Comparison of ENCODE assay signal across 8 cellular contexts in the genomic region with DNA sequence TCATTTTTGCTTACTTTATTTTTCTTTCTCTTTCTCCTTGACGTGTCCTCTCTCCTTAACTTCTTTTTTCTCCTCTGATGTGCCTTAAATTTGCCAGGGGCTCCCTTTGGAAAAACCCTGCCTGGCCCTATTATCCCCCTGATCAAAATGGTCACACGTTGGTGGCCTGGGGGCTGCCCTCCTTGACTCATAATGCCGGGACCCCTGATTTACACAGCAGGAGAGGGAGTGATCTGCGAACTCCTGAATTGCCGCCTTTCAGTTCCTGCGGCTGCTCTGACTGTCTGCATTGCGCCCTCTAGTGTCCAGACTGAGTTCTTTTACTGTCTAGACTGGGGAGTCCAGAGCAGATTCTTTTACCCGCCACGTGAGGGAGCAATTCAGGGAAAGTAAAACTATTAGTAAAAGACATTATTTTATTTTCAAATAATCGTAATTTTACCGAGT. TPM values are rescaled to one million over a fixed set of nuclear protein-coding genes. Genes with fewer than 3 reads are reported as not detected.
DNase-seq lines count a peak whose midpoint lies in the region; ATAC-seq and TF ChIP-seq lines count a peak whose summit lies in the region.

No MANE protein-coding gene starts in this region.

- intact Hi-C loops in heart left ventricle (cut with DNase I) = loop anchor here in 1 of 10 donors (2.0 kb wide), 1 partner anchor 74 kb away; no protein-coding TSS in a partner anchor

- H3K4me1 ChIP-seq in heart left ventricle = peaks cover 0 to 31% (median 5%) of the 10 kb centered on the region in 12 donors

- H3K27me3 ChIP-seq in heart left ventricle = peaks cover 0 to 2% (median 0%) of the 10 kb centered on the region in 9 donors

- 3 to 5% (median 4%) methylated on average over 11 of the region's 11 CpGs for WGBS in heart left ventricle, 4 donors

- peak; percentile 83 for TF ChIP-seq CTCF in GM12874 (IDR thresholded peaks at IDR 0.05; ENCODE audit: insufficient read depth, low read depth, low read length)
- peak; percentile 90 to 100 (median 96) for TF ChIP-seq CTCF in heart left ventricle (IDR thresholded peaks at IDR 0.05)

- no peaks in the 10 kb centered on the region for H3K9me3 ChIP-seq in heart left ventricle

- peaks cover 52% of the 10 kb centered on the region for H3K4me1 Mint-ChIP-seq in activated naive CD8-positive, alpha-beta T cell treated with anti-CD3 and anti-CD28 coated beads, Interleukin-2, amount 10 ng/mL, durations not matched to agents 7 days and 5 days

- POLR2A ChIA-PET in activated naive CD8-positive, alpha-beta T cell treated with anti-CD3 and anti-CD28 coated beads, Interleukin-2, amount 10 ng/mL, durations not matched to agents 7 days and 5 days (lab: Charles Lee) = interaction anchor here (1.0 kb wide), 1 partner anchor 71 kb away, joined by 3 read pairs; no protein-coding TSS in a partner anchor

- H3K4me3 ChIP-seq in heart left ventricle = peak overlapping the region in 9 of 12 donors; percentile 11 to 48 (median 39)

- no peaks in the 10 kb centered on the region for H3K27me3 Mint-ChIP-seq in activated naive CD8-positive, alpha-beta T cell treated with anti-CD3 and anti-CD28 coated beads, Interleukin-2, amount 10 ng/mL, durations not matched to agents 7 days and 5 days

- DNase-seq in NCI-H1105 (lab: John Stamatoyannopoulos, UW) = peak; percentile 82
- DNase-seq in SKM-1 treated with dmso at 0.1 percent for 144 hours (lab: John Stamatoyannopoulos, UW; ENCODE audit: unreplicated experiment) = peak; percentile 68
- peak; percentile 57 for DNase-seq in activated naive CD8-positive, alpha-beta T cell treated with anti-CD3 and anti-CD28 coated beads, Interleukin-2, amount 10 ng/mL, durations not matched to agents 7 days and 5 days
- DNase-seq in heart left ventricle = peak in 4 of 5 donors; percentile 73 to 81 (median 78)
- peak; percentile 71 for DNase-seq in pulmonary artery endothelial cell (ENCODE audit: low read depth, low spot score)
- no peak for DNase-seq in mesenteric fat pad (ENCODE audit: low spot score)

- peaks cover 2% of the 10 kb centered on the region for H3K9me3 Mint-ChIP-seq in activated naive CD8-positive, alpha-beta T cell treated with anti-CD3 and anti-CD28 coated beads, Interleukin-2, amount 10 ng/mL, durations not matched to agents 7 days and 5 days

- H3K27ac ChIP-seq in heart left ventricle = peak overlapping the region in 3 of 12 donors; percentile 5 to 59 (median 16)

- ATAC-seq in HG02642 (IDR thresholded peaks at IDR 0.05; ENCODE audit: poor library complexity, unreplicated experiment) (peak; percentile 83), heart left ventricle (peak; percentile 77 to 96 (median 90))
- peak; percentile 71 for ATAC-seq in activated naive CD8-positive, alpha-beta T cell treated with anti-CD3 and anti-CD28 coated beads, Interleukin-2, amount 10 ng/mL, durations not matched to agents 7 days and 5 days (ENCODE audit: low read depth)

- TF ChIP-seq POLR2A in heart left ventricle (IDR thresholded peaks at IDR 0.05) = no peak

- H3K4me3 Mint-ChIP-seq in activated naive CD8-positive, alpha-beta T cell treated with anti-CD3 and anti-CD28 coated beads, Interleukin-2, amount 10 ng/mL, durations not matched to agents 7 days and 5 days = peak overlapping the region; percentile 82

- H3K36me3 ChIP-seq in heart left ventricle = no peaks in the 10 kb centered on the region

- H3K27ac Mint-ChIP-seq in activated naive CD8-positive, alpha-beta T cell treated with anti-CD3 and anti-CD28 coated beads, Interleukin-2, amount 10 ng/mL, durations not matched to agents 7 days and 5 days = peak overlapping the region; percentile 94

- peaks cover 7% of the 10 kb centered on the region for H3K36me3 Mint-ChIP-seq in activated naive CD8-positive, alpha-beta T cell treated with anti-CD3 and anti-CD28 coated beads, Interleukin-2, amount 10 ng/mL, durations not matched to agents 7 days and 5 days

RNA-seq across cellular contexts. Expression of gene GZMB, which starts 44.8 kb away (rescaled TPM):
- 100 to 1,000 TPM; 195 to 217 TPM for total RNA-seq in activated naive CD8-positive, alpha-beta T cell treated with anti-CD3 and anti-CD28 coated beads, Interleukin-2, amount 10 ng/mL, durations not matched to agents 7 days and 5 days
- total RNA-seq in heart left ventricle (10 to 100 TPM in 1 of 9 donors, 1 to 10 TPM in 3, under 1 TPM in 3, not detected in 2; 0.49 to 18.8 (median 1.3) TPM), pulmonary artery endothelial cell (not detected in 2 replicates), mesenteric fat pad (2.0 TPM)
- 1 to 10 TPM in 1 of 2 donors, under 1 TPM in 1; 0.32 to 1.4 TPM for polyA plus RNA-seq in heart left ventricle

Comparison
In these comparisons a context has a peak if more than half of its experiments do, and no peak if none do; other contexts are left out.
1. RNA of gene GZMB, which starts 44.8 kb away (total RNA-seq): 195 to 217 TPM in activated naive CD8-positive, alpha-beta T cell treated with anti-CD3 and anti-CD28 coated beads, Interleukin-2, amount 10 ng/mL, durations not matched to agents 7 days and 5 days; 2.0 TPM in mesenteric fat pad (single experiment), 0.49 to 18.8 TPM in heart left ventricle and not detected in pulmonary artery endothelial cell; every median in the first group is over 4 times any median in the second.
2. Peak in every context shown above with its lines, with median percentiles within 50 percentile points of each other: ATAC-seq.